ENCODE assay signal across 9 cellular contexts in the genomic region with DNA sequence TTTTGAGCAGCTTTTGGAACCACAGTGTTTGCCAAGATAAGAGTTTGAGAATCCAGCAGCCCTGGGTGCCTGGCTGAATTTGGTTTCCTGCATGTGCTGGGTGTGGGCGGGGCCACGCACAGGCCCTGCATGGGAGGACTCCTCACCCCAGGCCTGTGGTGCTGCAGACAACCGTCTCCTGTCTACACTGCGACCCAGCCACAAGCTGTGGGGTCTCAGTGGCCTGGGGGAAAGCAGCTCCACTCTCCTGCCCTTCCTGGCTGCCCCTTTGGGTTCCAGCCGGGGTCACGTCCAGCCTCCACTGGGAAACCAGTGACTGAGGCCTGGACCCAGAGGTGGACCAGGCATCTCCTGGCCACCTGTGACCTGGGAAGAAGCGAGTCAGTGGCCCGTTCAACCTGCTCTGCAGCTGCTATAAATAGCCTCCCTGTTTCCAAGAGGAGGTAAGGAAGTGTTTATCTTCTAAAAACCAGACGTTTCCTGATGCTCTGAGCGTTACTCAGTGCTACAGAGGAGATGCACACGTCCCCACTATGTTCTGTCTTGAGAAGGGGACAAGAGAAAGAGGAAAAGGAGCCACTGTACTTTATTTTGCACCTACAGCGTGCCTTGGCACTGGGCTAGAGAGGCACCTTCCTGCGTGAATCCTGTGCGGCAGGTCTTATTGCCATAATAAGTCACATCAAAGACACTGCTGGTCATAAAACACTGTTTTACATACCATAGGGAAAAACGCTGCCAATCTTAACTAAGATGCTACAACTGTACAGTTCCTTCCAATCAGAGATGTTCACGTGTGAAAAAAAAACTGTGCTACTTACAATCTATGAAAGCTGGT. TPM values are rescaled to one million over a fixed set of nuclear protein-coding genes. Genes with fewer than 3 reads are reported as not detected.
DNase-seq lines count a peak whose midpoint lies in the region; ATAC-seq and TF ChIP-seq lines count a peak whose summit lies in the region.
"Had no signal": no experiment of that assay in that cellular context is flagged by ENCODE, and none has a peak within 500 bp of the region (broad histone marks: within the 10 kb centered on the region; RNA-seq: fewer than 3 reads in every experiment).

No MANE protein-coding gene starts in this region.

- peaks cover 18% of the 10 kb centered on the region for H3K36me3 ChIP-seq in lower lobe of right lung
- H3K36me3 ChIP-seq in aorta (ENCODE audit: control insufficient read depth in 1 of 2, insufficient read depth in 2 of 2, low read length in 1 of 2), result no peaks in the 10 kb centered on the region
- H3K36me3 ChIP-seq in thyroid gland, result no peaks in the 10 kb centered on the region

- H3K27me3 ChIP-seq in lower lobe of right lung (ENCODE audit: low read depth), result no peaks in the 10 kb centered on the region
- H3K27me3 ChIP-seq in aorta (ENCODE audit: control insufficient read depth in 1 of 2, insufficient read depth in 2 of 2, low read length in 1 of 2), result no peaks in the 10 kb centered on the region
- H3K27me3 ChIP-seq in thyroid gland, result no peaks in the 10 kb centered on the region

- WGBS in aorta, 2 donors, result 32 to 34% methylated on average over 16 of the region's 16 CpGs
- 65 to 71% methylated on average over 10 to 12 of the region's 16 CpGs for WGBS in thyroid gland, 2 donors

- ATAC-seq in lower lobe of right lung (peak; percentile 48 to 67), aorta (ENCODE audit: low FRiP score) (peak; percentile 53)

- TF ChIP-seq POLR2A in thyroid gland (IDR thresholded peaks at IDR 0.05), result no peak

- TF ChIP-seq CTCF in lower lobe of right lung (IDR thresholded peaks at IDR 0.05) (no peak), thyroid gland (IDR thresholded peaks at IDR 0.05) (no peak)

- peak; percentile 39 for DNase-seq in stimulated activated CD4-positive, alpha-beta T cell treated with anti-CD3 and anti-CD28 coated beads, Interleukin-12 subunit alpha, Interleukin-12 subunit beta, amount 100 ng/mL, for 4 hours
- no peak for DNase-seq in stimulated activated CD4-positive, alpha-beta T cell treated with anti-CD3 and anti-CD28 coated beads, Interleukin-2, amount 100 ng/mL, for 48 hours
- DNase-seq in activated naive CD4-positive, alpha-beta T cell treated with Interleukin-2 at 50 U/mL for 16 hours, result peak; percentile 37
- DNase-seq in lower lobe of right lung (no peak), aorta (peak; percentile 72 to 83), thyroid gland (no peak), DMS114 treated with DMSO at 0.1 percent for 48 hours (lab: John Stamatoyannopoulos, UW; ENCODE audit: unreplicated experiment) (no peak), EL (no peak)
- DNase-seq: psoas muscle had no signal

- H3K4me3 ChIP-seq in lower lobe of right lung (no peak overlapping the region), aorta (ENCODE audit: low read length in 2 of 2) (no peak overlapping the region), thyroid gland (replicated peaks in 1 of 3) (no peak overlapping the region)
- H3K4me3 ChIP-seq: psoas muscle had no signal

- H3K9me3 ChIP-seq in lower lobe of right lung, result no peaks in the 10 kb centered on the region
- H3K9me3 ChIP-seq in aorta (ENCODE audit: control insufficient read depth, low read length), result no peaks in the 10 kb centered on the region
- no peaks in the 10 kb centered on the region for H3K9me3 ChIP-seq in thyroid gland
- H3K9me3 ChIP-seq: psoas muscle had no signal

- H3K27ac ChIP-seq in lower lobe of right lung, result peak overlapping the region; percentile 53
- H3K27ac ChIP-seq in aorta (ENCODE audit: low read depth in 1 of 2, low read length in 2 of 2), result peak overlapping the region in 1 of 2 donors; percentile 49
- no peak overlapping the region for H3K27ac ChIP-seq in thyroid gland
- H3K27ac ChIP-seq: psoas muscle had no signal

- H3K4me1 ChIP-seq in lower lobe of right lung (peaks cover 42% of the 10 kb centered on the region), aorta (ENCODE audit: control insufficient read depth in 1 of 2, insufficient read depth in 2 of 2, low read length in 2 of 2) (peaks cover 0 to 2% of the 10 kb centered on the region in 2 donors), thyroid gland (peaks cover 0 to 8% of the 10 kb centered on the region in 2 donors)

- intact Hi-C loops in lower lobe of right lung (cut with DNase I), result no loop called here
- intact Hi-C loops in aorta (cut with DNase I), result no loop called here
- intact Hi-C loops in thyroid gland (cut with DNase I), result no loop called here

RNA-seq across cellular contexts. Expression of gene NEURL1B, which starts 47.9 kb away (rescaled TPM):
- total RNA-seq in lower lobe of right lung (24.8 TPM), aorta (10 to 100 TPM; 46.1 to 65.8 TPM), thyroid gland (10 to 100 TPM in 2 of 4 donors, 1 to 10 TPM in 2; 8.2 to 29.9 (median 10.9) TPM)
- 1 to 10 TPM; 1.9 to 3.5 TPM for polyA plus RNA-seq in aorta

Comparison
In these comparisons a context has a peak if more than half of its experiments do, and no peak if none do; other contexts are left out.
1. DNase-seq: peak in stimulated activated CD4-positive, alpha-beta T cell treated with anti-CD3 and anti-CD28 coated beads, Interleukin-12 subunit alpha, Interleukin-12 subunit beta, amount 100 ng/mL, for 4 hours (single experiment), activated naive CD4-positive, alpha-beta T cell treated with Interleukin-2 at 50 U/mL for 16 hours (single experiment) and aorta (2 of 2); none in stimulated activated CD4-positive, alpha-beta T cell treated with anti-CD3 and anti-CD28 coated beads, Interleukin-2, amount 100 ng/mL, for 48 hours (0 of 2), lower lobe of right lung (single experiment), thyroid gland (0 of 2), DMS114 treated with DMSO at 0.1 percent for 48 hours (single experiment) and EL (single experiment).